In the genomic region with DNA sequence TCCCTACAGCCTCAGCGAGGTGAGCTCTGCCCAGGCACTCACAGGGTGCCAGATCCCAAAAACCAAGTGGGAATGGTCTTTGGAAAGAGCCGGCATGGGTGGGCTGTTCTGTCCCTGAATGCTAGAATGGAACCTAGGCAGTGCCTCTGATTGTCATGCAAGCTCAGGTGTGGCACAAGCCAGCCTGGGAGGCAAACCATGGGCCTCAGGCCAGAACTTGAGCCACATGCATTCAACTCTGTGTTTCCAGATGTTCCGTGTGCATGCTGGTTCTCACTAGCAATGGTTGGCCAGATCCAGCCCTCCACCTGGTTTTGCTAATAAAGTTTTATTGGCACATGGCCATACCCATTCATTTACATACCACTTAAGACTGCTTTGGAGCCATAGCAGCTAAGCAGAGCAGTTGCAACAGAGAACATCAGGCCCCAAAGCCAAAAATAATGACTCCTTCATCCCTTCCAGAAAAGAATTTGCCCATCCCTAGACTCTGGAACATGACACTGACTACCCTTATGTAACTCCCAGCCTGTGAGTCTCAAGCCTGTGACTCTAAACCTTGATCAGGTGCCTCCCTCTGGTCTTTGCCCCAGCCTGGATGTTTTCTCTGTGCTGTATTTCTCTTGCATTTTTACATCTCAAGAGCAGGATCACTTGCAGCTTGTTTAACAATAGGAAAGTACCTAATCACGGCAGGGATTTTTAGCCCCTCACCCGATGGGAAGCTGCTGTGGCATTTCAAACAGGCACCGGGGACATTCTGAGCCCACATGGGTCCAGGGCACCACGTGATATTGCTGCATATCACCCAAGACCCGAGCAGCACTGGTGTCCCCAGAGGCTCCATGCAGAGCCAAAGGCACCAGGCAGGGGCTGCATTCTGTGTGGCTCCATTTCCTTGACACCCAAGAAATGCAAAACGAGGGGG, we compare ENCODE assay signal across 16 cellular contexts. TPM values are rescaled to one million over a fixed set of nuclear protein-coding genes. Genes with fewer than 3 reads are reported as not detected.
A peak's percentile ranks its signal among the peaks of the same experiment; 100 is the strongest.
DNase-seq lines count a peak whose midpoint lies in the region; ATAC-seq and TF ChIP-seq lines count a peak whose summit lies in the region.
"Had no signal": no experiment of that assay in that cellular context is flagged by ENCODE, and none has a peak within 500 bp of the region (broad histone marks: within the 10 kb centered on the region; RNA-seq: fewer than 3 reads in every experiment).

No MANE protein-coding gene starts in this region.

- TF ChIP-seq POLR2A in breast epithelium (IDR thresholded peaks at IDR 0.05) = no peak

- no peaks in the 10 kb centered on the region for H3K4me1 ChIP-seq in breast epithelium
- H3K4me1 ChIP-seq in iPS DF 6.9 (ENCODE audit: control insufficient read depth, insufficient read depth, low read length) = peaks cover 5% of the 10 kb centered on the region; the same call in 1 of the 2 replicates

- ATAC-seq in WTC11 (peak; percentile 93), GM21381 (IDR thresholded peaks at IDR 0.05; ENCODE audit: unreplicated experiment) (no peak)

- POLR2A ChIA-PET in MCF 10A (lab: Yijun Ruan, JAX) = interaction anchor here (0.6 kb wide), 1 partner anchor 9 kb away, joined by 4 read pairs; no protein-coding TSS in a partner anchor
- POLR2A ChIA-PET in WTC11 (lab: Charles Lee) = interaction anchor here (0.6 to 1.2 kb wide), 3 partner anchors 10 to 132 kb away, joined by 3 to 4 read pairs (median 3); no protein-coding TSS in a partner anchor

- H3K36me3 Mint-ChIP-seq in MCF 10A (ENCODE audit: insufficient read depth, unreplicated experiment) (peaks cover 35% of the 10 kb centered on the region), WTC11 (peaks cover 47% of the 10 kb centered on the region)
- H3K36me3 Mint-ChIP-seq in activated naive CD4-positive, alpha-beta T cell treated with anti-CD3 and anti-CD28 coated beads for 36 hours (ENCODE audit: low read depth) = peaks cover 37% of the 10 kb centered on the region

- peaks cover 7% of the 10 kb centered on the region for H3K36me3 ChIP-seq in breast epithelium
- peaks cover 17% of the 10 kb centered on the region for H3K36me3 ChIP-seq in iPS DF 6.9 (ENCODE audit: control insufficient read depth, insufficient read depth, low read length)

- no TSS peak for BruUV-seq in MCF 10A (replicated peaks; lab: Mats Ljungman, UMichigan)

- H3K4me1 Mint-ChIP-seq in MCF 10A (ENCODE audit: insufficient read depth, unreplicated experiment) (peaks cover 5% of the 10 kb centered on the region), WTC11 (peaks cover 15% of the 10 kb centered on the region)
- no peaks in the 10 kb centered on the region for H3K4me1 Mint-ChIP-seq in activated naive CD4-positive, alpha-beta T cell treated with anti-CD3 and anti-CD28 coated beads for 36 hours (ENCODE audit: low read depth)

- no peaks in the 10 kb centered on the region for H3K27me3 ChIP-seq in breast epithelium
- no peaks in the 10 kb centered on the region for H3K27me3 ChIP-seq in iPS DF 6.9 (ENCODE audit: control insufficient read depth, insufficient read depth, low read length)

- H3K9me3 Mint-ChIP-seq in MCF 10A (ENCODE audit: unreplicated experiment) = no peaks in the 10 kb centered on the region
- peaks cover 13% of the 10 kb centered on the region for H3K9me3 Mint-ChIP-seq in WTC11
- peaks cover 3% of the 10 kb centered on the region for H3K9me3 Mint-ChIP-seq in activated naive CD4-positive, alpha-beta T cell treated with anti-CD3 and anti-CD28 coated beads for 36 hours

- no peaks in the 10 kb centered on the region for H3K27me3 Mint-ChIP-seq in MCF 10A (ENCODE audit: insufficient read depth, unreplicated experiment)
- no peaks in the 10 kb centered on the region for H3K27me3 Mint-ChIP-seq in WTC11 (ENCODE audit: low read depth)
- no peaks in the 10 kb centered on the region for H3K27me3 Mint-ChIP-seq in activated naive CD4-positive, alpha-beta T cell treated with anti-CD3 and anti-CD28 coated beads for 36 hours (ENCODE audit: low read depth)

- no peaks in the 10 kb centered on the region for H3K9me3 ChIP-seq in breast epithelium
- H3K9me3 ChIP-seq in iPS DF 6.9 (ENCODE audit: control insufficient read depth, insufficient read depth, low read length) = no peaks in the 10 kb centered on the region
- H3K9me3 ChIP-seq: thoracic aorta had no signal

- intact Hi-C loops in MCF 10A (cut with micrococcal nuclease) (no loop called here), breast epithelium (cut with DNase I; ENCODE audit: low total_unique reads) (no loop called here)
- intact Hi-C loops in activated naive CD4-positive, alpha-beta T cell treated with anti-CD3 and anti-CD28 coated beads for 36 hours (cut with micrococcal nuclease) = no loop called here

- WGBS in iPS DF 6.9 (ENCODE audit: insufficient coverage, insufficient read length) = no CpG with 5 or more reads among the region's 9 CpGs

- DNase-seq in MCF 10A (ENCODE audit: unreplicated experiment) = peak; percentile 36
- DNase-seq in breast epithelium (ENCODE audit: low spot score in 2 of 2) = no peak
- DNase-seq in WTC11 (ENCODE audit: low spot score) = peak; percentile 59
- DNase-seq in iPS DF 6.9 (ENCODE audit: low read depth, low spot score) = peak; percentile 72
- DNase-seq in NCI-H1092 treated with DMSO at 0.1 percent for 48 hours (lab: John Stamatoyannopoulos, UW) = no peak
- DNase-seq in SK-N-DZ (ENCODE audit: low spot score) = no peak
- DNase-seq in activated naive CD4-positive, alpha-beta T cell treated with anti-CD3 and anti-CD28 coated beads for 36 hours = no peak
- DNase-seq: activated CD4-positive, alpha-beta T cell treated with anti-CD3 and anti-CD28 coated beads for 1 hour; activated T-cell treated with anti-CD3 and anti-CD28 coated beads, Interleukin-2, amount 50 U/mL, for 48 hours; foreskin melanocyte; kidney; NCI-H1417 treated with DMSO at 0.1 percent for 48 hours; NCI-H446 had no signal

- H3K4me3 Mint-ChIP-seq in MCF 10A (ENCODE audit: unreplicated experiment) (no peak overlapping the region), WTC11 (peak overlapping the region; percentile 14; the same call in 1 of the 2 replicates)
- no peak overlapping the region for H3K4me3 Mint-ChIP-seq in activated naive CD4-positive, alpha-beta T cell treated with anti-CD3 and anti-CD28 coated beads for 36 hours

- H3K27ac Mint-ChIP-seq in MCF 10A (ENCODE audit: low read depth, unreplicated experiment) = no peak overlapping the region
- H3K27ac Mint-ChIP-seq in WTC11 = peak overlapping the region; percentile 95
- no peak overlapping the region for H3K27ac Mint-ChIP-seq in activated naive CD4-positive, alpha-beta T cell treated with anti-CD3 and anti-CD28 coated beads for 36 hours

- TF ChIP-seq CTCF in MCF 10A (IDR thresholded peaks at IDR 0.05; ENCODE audit: unreplicated experiment) (no peak), breast epithelium (IDR thresholded peaks at IDR 0.05) (no peak), WTC11 (IDR thresholded peaks at IDR 0.05) (no peak)

- CTCF ChIA-PET in MCF 10A (lab: Yijun Ruan, JAX) = no interaction called here
- CTCF ChIA-PET in WTC11 (lab: Charles Lee) = interaction anchor here (0.6 to 1.1 kb wide), 4 partner anchors 44 to 106 kb away, joined by 3 to 5 read pairs (median 4); no protein-coding TSS in a partner anchor
- CTCF ChIA-PET in activated naive CD4-positive, alpha-beta T cell treated with anti-CD3 and anti-CD28 coated beads for 36 hours (lab: Charles Lee) = interaction anchor here (0.6 kb wide), 1 partner anchor 587 kb away, joined by 4 read pairs; no protein-coding TSS in a partner anchor

- H3K4me3 ChIP-seq in breast epithelium = no peak overlapping the region
- H3K4me3 ChIP-seq in iPS DF 6.9 (ENCODE audit: low read length) = no peak overlapping the region
- H3K4me3 ChIP-seq: PC-9, thoracic aorta had no signal

- H3K27ac ChIP-seq in breast epithelium (no peak overlapping the region), iPS DF 6.9 (ENCODE audit: low read length) (no peak overlapping the region)
- H3K27ac ChIP-seq: PC-9, thoracic aorta had no signal

TF ChIP-seq in WTC11, 78 proteins besides CTCF, POLR2A, EP300 and RAD21 (continues in another document):
- 0 out of 2 replicates have a peak, but pooled peaks have one; percentile 34 for TF ChIP-seq CREM (CRISPR knock-in tag; IDR thresholded peaks at IDR 0.05)
- TF ChIP-seq ZNF416 (CRISPR knock-in tag; IDR thresholded peaks at IDR 0.05) = no peak
- TF ChIP-seq ZNF138 (CRISPR knock-in tag; conservative IDR thresholded peaks at IDR 0.05) = no peak
- peak; percentile 80 for TF ChIP-seq FOXK1 (CRISPR knock-in tag; IDR thresholded peaks at IDR 0.05)
- TF ChIP-seq TEAD1 (CRISPR knock-in tag; IDR thresholded peaks at IDR 0.05) = no peak
- no peak for TF ChIP-seq FOXJ3 (CRISPR knock-in tag; IDR thresholded peaks at IDR 0.05; ENCODE audit: borderline replicate concordance)
- TF ChIP-seq, protein P1, sequence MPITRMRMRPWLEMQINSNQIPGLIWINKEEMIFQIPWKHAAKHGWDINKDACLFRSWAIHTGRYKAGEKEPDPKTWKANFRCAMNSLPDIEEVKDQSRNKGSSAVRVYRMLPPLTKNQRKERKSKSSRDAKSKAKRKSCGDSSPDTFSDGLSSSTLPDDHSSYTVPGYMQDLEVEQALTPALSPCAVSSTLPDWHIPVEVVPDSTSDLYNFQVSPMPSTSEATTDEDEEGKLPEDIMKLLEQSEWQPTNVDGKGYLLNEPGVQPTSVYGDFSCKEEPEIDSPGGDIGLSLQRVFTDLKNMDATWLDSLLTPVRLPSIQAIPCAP (CRISPR knock-in tag; IDR thresholded peaks at IDR 0.05) = no peak

RNA-seq across cellular contexts. Expression of gene USE1, which starts 55.4 kb away (rescaled TPM):
- total RNA-seq in MCF 10A (2022) = 29.9 and 47.9 TPM in 2 replicates
- 10 to 100 TPM; 15.5 to 29.0 (median 27.5) TPM for total RNA-seq in breast epithelium
- total RNA-seq in WTC11 (2021) = 13.9 to 15.4 TPM (median 14.2 TPM) in 3 replicates
- polyA plus RNA-seq in SK-N-DZ (2014; cell fraction: cytosol; rRNA removed) = 4.6 and 6.2 TPM in 2 replicates
- 18.4 and 19.1 TPM in 2 replicates for polyA plus RNA-seq in SK-N-DZ (2014; cell fraction: nucleus; rRNA removed)
- total RNA-seq in activated naive CD4-positive, alpha-beta T cell treated with anti-CD3 and anti-CD28 coated beads for 36 hours = 10 to 100 TPM; 24.7 to 25.3 TPM

Comparison
In these comparisons a context has a peak if more than half of its experiments do, and no peak if none do; other contexts are left out.
1. DNase-seq: peak in MCF 10A (single experiment), WTC11 (single experiment) and iPS DF 6.9 (single experiment); none in breast epithelium (0 of 2), NCI-H1092 treated with DMSO at 0.1 percent for 48 hours (single experiment), SK-N-DZ (single experiment) and activated naive CD4-positive, alpha-beta T cell treated with anti-CD3 and anti-CD28 coated beads for 36 hours (single experiment).